In the genomic region with DNA sequence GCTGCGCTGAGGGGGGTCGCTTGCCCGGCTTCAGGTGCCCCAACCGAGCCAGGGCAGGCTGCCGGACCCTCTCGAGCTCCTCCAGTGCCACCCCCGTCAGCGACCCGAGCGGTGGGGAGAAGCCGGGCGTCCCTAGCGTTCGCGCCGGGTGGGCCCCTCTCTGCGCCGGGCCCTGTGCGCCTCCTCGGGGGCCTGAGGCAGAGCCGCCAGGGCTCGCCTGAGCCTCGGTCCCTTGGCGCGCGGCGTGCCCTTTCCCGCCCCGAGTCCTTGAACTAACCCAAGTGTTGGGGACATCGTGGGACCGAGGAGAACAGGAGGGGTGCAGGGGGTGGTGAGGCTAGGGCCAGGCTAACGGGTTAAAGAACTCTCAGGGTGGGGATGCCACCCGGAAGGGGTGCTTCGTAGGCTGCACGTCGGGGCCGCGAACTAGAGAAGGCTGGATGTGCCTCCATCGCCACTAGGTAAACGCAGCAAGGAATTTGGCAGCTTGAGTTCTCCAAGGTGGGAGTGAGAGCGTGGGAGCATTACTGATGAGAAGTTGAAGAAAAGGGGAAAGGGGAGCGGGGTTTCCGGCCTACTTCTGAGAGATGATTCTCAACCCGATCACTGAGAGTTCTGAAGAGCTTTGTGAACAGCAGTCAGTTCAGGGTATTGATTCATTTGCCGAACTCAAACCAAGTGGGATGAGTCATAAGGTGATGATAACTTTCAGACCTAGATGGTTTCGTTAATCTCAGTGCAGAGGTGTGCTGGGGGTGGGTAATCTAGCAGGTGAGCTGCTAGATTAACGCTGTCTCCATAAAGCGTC, we compare ENCODE assay signal across 8 cellular contexts. TPM values are rescaled to one million over a fixed set of nuclear protein-coding genes. Genes with fewer than 3 reads are reported as not detected.
A peak's percentile ranks its signal among the peaks of the same experiment; 100 is the strongest.
DNase-seq lines count a peak whose midpoint lies in the region; ATAC-seq and TF ChIP-seq lines count a peak whose summit lies in the region.

No MANE protein-coding gene starts in this region.

- no peaks in the 10 kb centered on the region for H3K36me3 ChIP-seq in BJ (ENCODE audit: control insufficient read depth, insufficient read depth, low read length)
- peaks cover 0 to 10% of the 10 kb centered on the region in 2 donors for H3K36me3 ChIP-seq in gastroesophageal sphincter
- peaks cover 5% of the 10 kb centered on the region for H3K36me3 ChIP-seq in thymus (ENCODE audit: control insufficient read depth, insufficient read depth)

- intact Hi-C loops in activated T-helper 2 cell treated with anti-CD3 and anti-CD28 coated beads, Interferon-gamma antibody, Interleukin-2, Interleukin-4, amounts not matched to agents 10 μg/mL and 5 μg/mL and 100 μg/mL, durations not matched to agents 14 hours and 24 hours and 36 hours (cut with micrococcal nuclease), result loop anchor here (1.0 to 2.0 kb wide), 2 partner anchors 48 to 66 kb away; a partner anchor contains a TSS

- peak overlapping the region; percentile 96 for H3K27ac Mint-ChIP-seq in activated T-helper 2 cell treated with anti-CD3 and anti-CD28 coated beads, Interferon-gamma antibody, Interleukin-2, Interleukin-4, amounts not matched to agents 10 μg/mL and 5 μg/mL and 100 μg/mL, durations not matched to agents 14 hours and 24 hours and 36 hours

- POLR2A ChIA-PET in BJ (lab: Charles Lee), result interaction anchor here (0.7 kb wide), 1 partner anchor 210 kb away, joined by 4 read pairs; no protein-coding TSS in a partner anchor

- 3 to 4% methylated on average over 9 to 10 of the region's 48 CpGs for WGBS in gastroesophageal sphincter (ENCODE audit: low coverage in 1 of 2), 2 donors
- 2% methylated on average over 48 of the region's 48 CpGs for WGBS in thymus

- ATAC-seq in HG03342 (IDR thresholded peaks at IDR 0.05; ENCODE audit: unreplicated experiment) (peak; percentile 29), gastroesophageal sphincter (peak; percentile 56), omental fat pad (ENCODE audit: low FRiP score) (peak; percentile 49)

- DNase-seq in BJ (ENCODE audit: low read depth) (no peak), OCI-M1 (lab: John Stamatoyannopoulos, UW) (peak; percentile 65), omental fat pad (ENCODE audit: low spot score) (peak; percentile 26)
- peak; percentile 56 for DNase-seq in activated T-helper 2 cell treated with anti-CD3 and anti-CD28 coated beads, Interferon-gamma antibody, Interleukin-2, Interleukin-4, amounts not matched to agents 10 μg/mL and 5 μg/mL and 100 μg/mL, durations not matched to agents 14 hours and 24 hours and 36 hours (ENCODE audit: low spot score)

- H3K36me3 Mint-ChIP-seq in activated T-helper 2 cell treated with anti-CD3 and anti-CD28 coated beads, Interferon-gamma antibody, Interleukin-2, Interleukin-4, amounts not matched to agents 10 μg/mL and 5 μg/mL and 100 μg/mL, durations not matched to agents 14 hours and 24 hours and 36 hours (ENCODE audit: low read depth), result peaks cover 27% of the 10 kb centered on the region

- TF ChIP-seq CTCF in BJ (IDR thresholded peaks at IDR 0.05; ENCODE audit: insufficient read depth, low read depth, low read length) (no peak), gastroesophageal sphincter (IDR thresholded peaks at IDR 0.05) (peak in 1 of 4 experiments; percentile 3), omental fat pad (IDR thresholded peaks at IDR 0.05) (no peak)

- H3K27ac ChIP-seq in gastroesophageal sphincter (peak overlapping the region; percentile 79 to 98 (median 94)), thymus (ENCODE audit: low read depth) (peak overlapping the region; percentile 84)

- H3K27me3 Mint-ChIP-seq in activated T-helper 2 cell treated with anti-CD3 and anti-CD28 coated beads, Interferon-gamma antibody, Interleukin-2, Interleukin-4, amounts not matched to agents 10 μg/mL and 5 μg/mL and 100 μg/mL, durations not matched to agents 14 hours and 24 hours and 36 hours (ENCODE audit: low read depth), result no peaks in the 10 kb centered on the region

- CTCF ChIA-PET in BJ (lab: Yijun Ruan, JAX), result interaction anchor here (0.8 to 1.7 kb wide), 5 partner anchors 9 to 67 kb away, joined by 3 to 4 read pairs (median 3); no protein-coding TSS in a partner anchor

- H3K27me3 ChIP-seq in BJ (ENCODE audit: control insufficient read depth, insufficient read depth, low read length), result no peaks in the 10 kb centered on the region
- H3K27me3 ChIP-seq in gastroesophageal sphincter, result no peaks in the 10 kb centered on the region
- H3K27me3 ChIP-seq in thymus (ENCODE audit: control insufficient read depth, insufficient read depth), result no peaks in the 10 kb centered on the region

- H3K9me3 Mint-ChIP-seq in activated T-helper 2 cell treated with anti-CD3 and anti-CD28 coated beads, Interferon-gamma antibody, Interleukin-2, Interleukin-4, amounts not matched to agents 10 μg/mL and 5 μg/mL and 100 μg/mL, durations not matched to agents 14 hours and 24 hours and 36 hours, result no peaks in the 10 kb centered on the region

- no peak for TF ChIP-seq EP300 in gastroesophageal sphincter (IDR thresholded peaks at IDR 0.05)

- H3K4me3 Mint-ChIP-seq in activated T-helper 2 cell treated with anti-CD3 and anti-CD28 coated beads, Interferon-gamma antibody, Interleukin-2, Interleukin-4, amounts not matched to agents 10 μg/mL and 5 μg/mL and 100 μg/mL, durations not matched to agents 14 hours and 24 hours and 36 hours (ENCODE audit: low read depth), result peak overlapping the region; percentile 97

- TF ChIP-seq POLR2A in GM19193 (IDR thresholded peaks at IDR 0.05; ENCODE audit: extremely low read depth, insufficient read depth, insufficient read length) (peak; percentile 51), gastroesophageal sphincter (IDR thresholded peaks at IDR 0.05) (no peak)

- peak overlapping the region; percentile 95 for H3K4me3 ChIP-seq in BJ (ENCODE audit: low read depth, low read length)
- peak overlapping the region; percentile 83 to 95 for H3K4me3 ChIP-seq in gastroesophageal sphincter
- peak overlapping the region; percentile 75 for H3K4me3 ChIP-seq in thymus (ENCODE audit: low read length)

- peaks cover 35% of the 10 kb centered on the region for H3K4me1 Mint-ChIP-seq in activated T-helper 2 cell treated with anti-CD3 and anti-CD28 coated beads, Interferon-gamma antibody, Interleukin-2, Interleukin-4, amounts not matched to agents 10 μg/mL and 5 μg/mL and 100 μg/mL, durations not matched to agents 14 hours and 24 hours and 36 hours (ENCODE audit: low read depth)

- H3K4me1 ChIP-seq in gastroesophageal sphincter (peaks cover 0 to 60% (median 14%) of the 10 kb centered on the region in 3 donors), thymus (ENCODE audit: control insufficient read depth, insufficient read depth, low read length) (peaks cover 12% of the 10 kb centered on the region)

- no peaks in the 10 kb centered on the region for H3K9me3 ChIP-seq in gastroesophageal sphincter
- H3K9me3 ChIP-seq in thymus (ENCODE audit: control insufficient read depth), result no peaks in the 10 kb centered on the region

RNA-seq across cellular contexts. Expression of a gene that starts 0.6 kb away (rescaled TPM):
- polyA plus RNA-seq in BJ (2011; rRNA removed) (51.0 and 80.3 TPM in 2 replicates), thymus (36.9 TPM)
- 130 and 133 TPM in 2 replicates for polyA minus RNA-seq in BJ (2011; rRNA and poly(A)+ RNA removed)
- total RNA-seq in activated T-helper 2 cell treated with anti-CD3 and anti-CD28 coated beads, Interferon-gamma antibody, Interleukin-2, Interleukin-4, amounts not matched to agents 10 μg/mL and 5 μg/mL and 100 μg/mL, durations not matched to agents 14 hours and 24 hours and 36 hours, result 74.1 and 78.3 TPM in 2 replicates
- total RNA-seq in gastroesophageal sphincter (10 to 100 TPM; 42.5 to 76.0 (median 56.3) TPM), omental fat pad (10 to 100 TPM; 29.5 to 56.6 (median 35.5) TPM)

RNA-seq across cellular contexts. Expression of a gene that starts 48.3 kb away (rescaled TPM):
- polyA plus RNA-seq in BJ (2011; rRNA removed) (159 and 194 TPM in 2 replicates), thymus (173 TPM)
- 85.2 and 127 TPM in 2 replicates for polyA minus RNA-seq in BJ (2011; rRNA and poly(A)+ RNA removed)
- total RNA-seq in activated T-helper 2 cell treated with anti-CD3 and anti-CD28 coated beads, Interferon-gamma antibody, Interleukin-2, Interleukin-4, amounts not matched to agents 10 μg/mL and 5 μg/mL and 100 μg/mL, durations not matched to agents 14 hours and 24 hours and 36 hours, result 132 and 135 TPM in 2 replicates
- total RNA-seq in gastroesophageal sphincter (10 to 100 TPM; 69.2 to 93.5 (median 75.7) TPM), omental fat pad (100 to 1,000 TPM in 2 of 4 donors, 10 to 100 TPM in 2; 88.2 to 154 (median 101) TPM)
